In the genomic region with DNA sequence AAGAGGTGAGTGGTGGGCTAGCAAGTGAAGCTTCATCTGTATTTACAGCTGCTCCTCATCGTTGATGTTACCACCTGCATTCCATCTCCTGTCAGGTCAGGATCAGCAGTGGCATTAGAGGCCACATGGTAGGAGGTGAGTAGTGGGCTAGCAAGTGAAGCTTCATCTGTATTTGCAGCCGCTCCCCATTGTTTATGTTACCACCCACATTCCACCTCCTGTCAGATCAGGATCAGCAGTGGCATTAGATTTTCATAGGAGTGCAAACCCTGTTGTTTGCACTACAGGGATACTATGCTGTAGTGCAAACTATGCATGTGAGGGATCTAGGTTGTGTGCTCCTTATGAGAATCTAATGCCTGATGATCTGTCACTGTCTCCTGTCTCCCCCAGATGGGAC, we compare ENCODE assay signal across 29 cellular contexts.
"Had no signal": no experiment of that assay in that cellular context is flagged by ENCODE, and none has a peak within 500 bp of the region (broad histone marks: within the 10 kb centered on the region; RNA-seq: fewer than 3 reads in every experiment).

No MANE protein-coding gene starts in this region.

- ATAC-seq: natural killer cell; psoas muscle; right cardiac atrium; right lobe of liver; stimulated activated memory B cell treated with anti-CD40 and anti-IgM and Interleukin-4, amounts not matched to agents 10 μg/mL and 1 μg/mL and 100 μg/mL, for 72 hours; stimulated activated naive CD8-positive, alpha-beta T cell treated with anti-CD3 and anti-CD28 coated beads, Interleukin-15, amount 100 ng/mL, for 72 hours; stimulated activated naive CD8-positive, alpha-beta T cell treated with anti-CD3 and anti-CD28 coated beads, Interleukin-15, Interleukin-2, amounts not matched to agents 100 U/mL and 50 U/mL, for 24 hours had no signal

- H3K4me3 ChIP-seq: neural progenitor cell, ovary, psoas muscle, right lobe of liver, sigmoid colon, smooth muscle cell, spleen, suprapubic skin, testis, tibial artery, upper lobe of left lung, vagina had no signal

- H3K27me3 ChIP-seq: neural progenitor cell, ovary, right lobe of liver, sigmoid colon, spleen, suprapubic skin, testis, tibial artery, upper lobe of left lung, vagina had no signal

- H3K9ac ChIP-seq: neural progenitor cell, parathyroid adenoma had no signal

- DNase-seq: natural killer cell; occipital lobe; ovary; posterior cingulate gyrus; psoas muscle; right cardiac atrium; right lobe of liver; sigmoid colon; spleen; stimulated activated CD4-positive, alpha-beta T cell treated with anti-CD3 and anti-CD28 coated beads, Interleukin-12 subunit alpha, Interleukin-12 subunit beta, amount 100 ng/mL, for 4 hours; stimulated activated CD4-positive, alpha-beta T cell treated with anti-CD3 and anti-CD28 coated beads, Interleukin-1b, Interleukin-23, amount 100 ng/mL, for 48 hours; stimulated activated CD4-positive, alpha-beta T cell treated with anti-CD3 and anti-CD28 coated beads, Interleukin-4, amount 100 ng/mL, for 1 hour; stimulated activated CD4-positive, alpha-beta T cell treated with anti-CD3 and anti-CD28 coated beads, Interleukin-4, amount 100 ng/mL, for 4 hours; stimulated activated CD8-positive, alpha-beta memory T cell treated with anti-CD3 and anti-CD28 coated beads, Interleukin-4, amount 100 ng/mL, for 48 hours; stimulated activated naive CD4-positive, alpha-beta T cell; stimulated activated naive CD8-positive, alpha-beta T cell treated with anti-CD3 and anti-CD28 coated beads, Interleukin-15, amount 100 ng/mL, for 72 hours; stimulated activated naive CD8-positive, alpha-beta T cell treated with anti-CD3 and anti-CD28 coated beads, Interleukin-15, Interleukin-2, amounts not matched to agents 100 U/mL and 50 U/mL, for 24 hours; substantia nigra; testis; tibial artery; trophoblast cell had no signal

- H3K27ac ChIP-seq: neural progenitor cell, ovary, parathyroid adenoma, psoas muscle, right lobe of liver, sigmoid colon, spleen, suprapubic skin, testis, tibial artery, upper lobe of left lung, vagina had no signal

- H3K9me3 ChIP-seq: ovary, psoas muscle, right lobe of liver, testis, tibial artery, vagina had no signal

- H3K36me3 ChIP-seq: neural progenitor cell, ovary, right lobe of liver, sigmoid colon, spleen, suprapubic skin, tibial artery, upper lobe of left lung, vagina had no signal

- FAIRE-seq: urothelium cell line had no signal

- H3K4me1 ChIP-seq: neural progenitor cell, parathyroid adenoma, psoas muscle, right lobe of liver, sigmoid colon, spleen, suprapubic skin, testis, tibial artery, upper lobe of left lung, vagina had no signal
